In genomic region chr20:8454137-8454712, GRCh38 we compare ENCODE assay signal across 9 cellular contexts.
DNase-seq lines count a peak whose midpoint lies in the region; ATAC-seq and TF ChIP-seq lines count a peak whose summit lies in the region.
"Had no signal": no experiment of that assay in that cellular context is flagged by ENCODE, and none has a peak within 500 bp of the region (broad histone marks: within the 10 kb centered on the region; RNA-seq: fewer than 3 reads in every experiment).

No MANE protein-coding gene starts in this region.

- no peak overlapping the region for H3K4me3 Mint-ChIP-seq in GM23338

- H3K4me3 ChIP-seq in GM23338 (no peak overlapping the region), mammary epithelial cell (replicated peaks in 1 of 3; ENCODE audit: insufficient read depth in 1 of 3, low read depth in 2 of 3, low read length in 3 of 3) (no peak overlapping the region)
- H3K4me3 ChIP-seq: body of pancreas had no signal

- H3K4me1 Mint-ChIP-seq in GM23338, result no peaks in the 10 kb centered on the region

- DNase-seq in NCI-H524 (lab: John Stamatoyannopoulos, UW) (peak; percentile 9 to 65), NCI-H524 treated with DMSO at 0.1 percent for 48 hours (lab: John Stamatoyannopoulos, UW) (no peak), GM23338 (ENCODE audit: low spot score) (peak; percentile 66), NCI-H82 (lab: John Stamatoyannopoulos, UW) (peak; percentile 48), mammary epithelial cell (peak; percentile 43), non-pigmented ciliary epithelial cell (ENCODE audit: low read depth) (peak; percentile 46)
- no peak for DNase-seq in effector CD8-positive, alpha-beta T cell (lab: John Stamatoyannopoulos, UW)

- H3K4me1 ChIP-seq in GM23338 (ENCODE audit: insufficient read depth) (no peaks in the 10 kb centered on the region), mammary epithelial cell (ENCODE audit: insufficient read depth, low read length) (no peaks in the 10 kb centered on the region)
- H3K4me1 ChIP-seq: body of pancreas had no signal

- H3K9me2 ChIP-seq in GM23338 (ENCODE audit: insufficient read depth), result no peaks in the 10 kb centered on the region

- H3K9me3 Mint-ChIP-seq in GM23338, result no peaks in the 10 kb centered on the region

- intact Hi-C loops in mammary epithelial cell (cut with micrococcal nuclease), result no loop called here

- TF ChIP-seq CTCF in GM23338 (conservative IDR thresholded peaks at IDR 0.05; ENCODE audit: low read depth in 2 of 2), result peak; percentile 52 to 60
- TF ChIP-seq CTCF in mammary epithelial cell (conservative IDR thresholded peaks at IDR 0.05 in 1 of 2, IDR thresholded peaks at IDR 0.05 in 1 of 2; ENCODE audit: extremely low read depth in 1 of 2, insufficient read depth in 1 of 2, low read depth in 1 of 2, low read length in 2 of 2), result peak; percentile 34 to 38

- H3K27ac Mint-ChIP-seq in GM23338, result no peak overlapping the region

- WGBS in mammary epithelial cell (ENCODE audit: low coverage, missing lambda C conversion rate), result 22% methylated on average over 6 of the region's 6 CpGs

- no peaks in the 10 kb centered on the region for H3K36me3 ChIP-seq in GM23338 (ENCODE audit: insufficient read depth)
- no peaks in the 10 kb centered on the region for H3K36me3 ChIP-seq in mammary epithelial cell (ENCODE audit: insufficient read depth, low read length)

- H3K27me3 ChIP-seq in GM23338 (ENCODE audit: insufficient read depth) (no peaks in the 10 kb centered on the region), mammary epithelial cell (ENCODE audit: insufficient read depth, low read length) (no peaks in the 10 kb centered on the region)
- H3K27me3 ChIP-seq: body of pancreas had no signal

- H3K27me3 Mint-ChIP-seq in GM23338 (ENCODE audit: insufficient read depth, low read depth, poor library complexity), result peaks cover 1% of the 10 kb centered on the region

- no peak overlapping the region for H3K27ac ChIP-seq in GM23338 (ENCODE audit: low read depth)
- no peak overlapping the region for H3K27ac ChIP-seq in mammary epithelial cell (ENCODE audit: insufficient read depth, low read depth, low read length)
- H3K27ac ChIP-seq: body of pancreas had no signal

- no peaks in the 10 kb centered on the region for H3K9me3 ChIP-seq in mammary epithelial cell (replicated peaks; ENCODE audit: insufficient read depth, low read length)
- H3K9me3 ChIP-seq: body of pancreas had no signal

- CTCF ChIA-PET in mammary epithelial cell (lab: Charles Lee; ENCODE audit: low non-redundant PET), result no interaction called here

- no peaks in the 10 kb centered on the region for H3K36me3 Mint-ChIP-seq in GM23338 (ENCODE audit: low read depth)

- H3F3A ChIP-seq in GM23338 (replicated peaks; ENCODE audit: low read depth), result no peaks in the 10 kb centered on the region

- no peak overlapping the region for H3K9ac ChIP-seq in mammary epithelial cell (ENCODE audit: insufficient read depth, low read length)

- in situ Hi-C loops in mammary epithelial cell (cut with MboI; ENCODE audit: low sequenced_read_pairs in 2 of 2), result no loop called here

- H3K4me2 ChIP-seq in GM23338 (no peak overlapping the region), mammary epithelial cell (ENCODE audit: insufficient read depth, low read depth, low read length) (no peak overlapping the region)

- BruUV-seq in mammary epithelial cell (replicated peaks; lab: Mats Ljungman, UMichigan), result no TSS peak

- dilution Hi-C loops in mammary epithelial cell (cut with HindIII; ENCODE audit: low sequenced_read_pairs), result no loop called here

- H4K20me1 ChIP-seq in GM23338 (replicated peaks; ENCODE audit: insufficient read depth), result 0 out of 2 replicates have a peak, but pooled peaks cover under 1% of the 10 kb centered on the region
- H4K20me1 ChIP-seq in mammary epithelial cell (ENCODE audit: insufficient read depth, low read length), result no peaks in the 10 kb centered on the region

- H2AFZ ChIP-seq in GM23338 (no peak overlapping the region), mammary epithelial cell (ENCODE audit: low read depth, low read length) (no peak overlapping the region)

- ATAC-seq in GM23338 (peak; percentile 71), GM18520 (IDR thresholded peaks at IDR 0.05; ENCODE audit: unreplicated experiment) (no peak)
- ATAC-seq: body of pancreas had no signal

- no peaks in the 10 kb centered on the region for H3K79me2 ChIP-seq in GM23338 (replicated peaks; ENCODE audit: insufficient read depth)
- no peaks in the 10 kb centered on the region for H3K79me2 ChIP-seq in mammary epithelial cell (ENCODE audit: insufficient read depth, low read length)

TF ChIP-seq in GM23338, 12 proteins besides CTCF, POLR2A, EP300 and RAD21 (continues in another document):
- no peak for TF ChIP-seq ZNF331 (CRISPR knock-in tag; IDR thresholded peaks at IDR 0.05; ENCODE audit: low read depth)
- TF ChIP-seq ETS1 (IDR thresholded peaks at IDR 0.05), result no peak
- TF ChIP-seq STAT1 (IDR thresholded peaks at IDR 0.05; ENCODE audit: unreplicated experiment), result no peak
- no peak for TF ChIP-seq EZH2phosphoT487 (IDR thresholded peaks at IDR 0.05; ENCODE audit: unreplicated experiment)
- no peak for TF ChIP-seq REST (IDR thresholded peaks at IDR 0.05; ENCODE audit: unreplicated experiment)
- no peak for TF ChIP-seq EZH2 (IDR thresholded peaks at IDR 0.05; ENCODE audit: low read depth, unreplicated experiment)
- no peak for TF ChIP-seq JUNB (IDR thresholded peaks at IDR 0.05; ENCODE audit: unreplicated experiment)
- no peak for TF ChIP-seq POLR2AphosphoS5 (IDR thresholded peaks at IDR 0.05; ENCODE audit: low read depth)
- no peak for TF ChIP-seq ZNF114 (CRISPR knock-in tag; IDR thresholded peaks at IDR 0.05)

Comparison
In these comparisons a context has a peak if more than half of its experiments do, and no peak if none do; other contexts are left out.
1. DNase-seq: peak in NCI-H524 (2 of 2), GM23338 (single experiment), NCI-H82 (single experiment), mammary epithelial cell (single experiment) and non-pigmented ciliary epithelial cell (single experiment); none in NCI-H524 treated with DMSO at 0.1 percent for 48 hours (single experiment) and effector CD8-positive, alpha-beta T cell (single experiment).